ENCODE assay signal across 6 cellular contexts in the genomic region with DNA sequence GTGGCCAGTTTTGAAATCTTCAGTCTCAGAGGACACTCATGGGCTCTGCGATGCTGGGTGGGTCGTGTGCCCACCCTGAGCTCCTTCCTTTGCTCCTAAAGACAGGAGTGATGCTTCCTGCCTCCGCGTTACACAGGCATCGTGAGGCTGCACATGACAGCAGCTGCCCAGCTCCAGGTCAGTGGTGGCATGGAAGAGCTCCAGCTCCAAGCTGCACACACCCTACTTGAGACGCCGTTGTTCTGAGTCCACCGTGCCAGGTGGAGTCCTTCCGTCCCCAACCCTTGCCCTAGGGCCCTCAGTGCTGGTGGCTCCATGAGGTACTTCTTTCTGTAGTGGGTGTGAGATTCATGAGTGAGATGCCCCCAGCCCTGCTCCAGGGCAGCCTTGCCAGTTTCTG.
"Had no signal": no experiment of that assay in that cellular context is flagged by ENCODE, and none has a peak within 500 bp of the region (broad histone marks: within the 10 kb centered on the region; RNA-seq: fewer than 3 reads in every experiment).

No MANE protein-coding gene starts in this region.

- H3K27ac Mint-ChIP-seq: GM23338, HFFc6 had no signal

- H3K4me2 ChIP-seq: GM23338 had no signal

- ATAC-seq: GM23338, HCT116, K562 had no signal

- H3K36me3 ChIP-seq: HAP-1 had no signal

- H3K9me3 ChIP-seq: HAP-1 had no signal

- H3K4me1 ChIP-seq: HAP-1 had no signal

- H2AFZ ChIP-seq: GM23338 had no signal

- H3K4me3 Mint-ChIP-seq: GM23338, HFFc6 had no signal

- DNase-seq: HFFc6, IMR-90 had no signal

- H3K4me3 ChIP-seq: GM23338, HAP-1, K562 had no signal
